In genomic region chr15:57823325-57823860, GRCh38 we compare ENCODE assay signal across 20 cellular contexts.
DNase-seq lines count a peak whose midpoint lies in the region; ATAC-seq, FAIRE-seq and TF ChIP-seq lines count a peak whose summit lies in the region.
"Had no signal": no experiment of that assay in that cellular context is flagged by ENCODE, and none has a peak within 500 bp of the region (broad histone marks: within the 10 kb centered on the region; RNA-seq: fewer than 3 reads in every experiment).

No MANE protein-coding gene starts in this region.

- H3K27ac ChIP-seq in liver (ENCODE audit: low read depth in 1 of 2, low read length in 2 of 2) (no peak overlapping the region), HepG2 (ENCODE audit: extremely low read length, insufficient read depth, low read length) (no peak overlapping the region), dorsolateral prefrontal cortex (peak overlapping the region in 54 of 59 donors; percentile 52 to 99 (median 93)), spleen (peak overlapping the region in 7 of 8 donors; percentile 33 to 80 (median 61))
- H3K27ac ChIP-seq: A549, C4-2B, GM23248 had no signal

- CTCF ChIA-PET in HepG2 (lab: Yijun Ruan, JAX; ENCODE audit: low intra/inter-chr PET ratio, low total read pairs), result no interaction called here

- no peaks in the 10 kb centered on the region for H3K4me1 Mint-ChIP-seq in osteocyte (ENCODE audit: unreplicated experiment)
- H3K4me1 Mint-ChIP-seq: CD4-positive, alpha-beta memory T cell had no signal

- H4K20me1 ChIP-seq in HepG2 (ENCODE audit: insufficient read depth, low read length), result no peaks in the 10 kb centered on the region

- no peak for TF ChIP-seq POLR2A in HepG2 (IDR thresholded peaks at IDR 0.05; ENCODE audit: insufficient read depth in 1 of 2, low read depth in 2 of 2, low read length in 2 of 2)
- no peak for TF ChIP-seq POLR2A in spleen (IDR thresholded peaks at IDR 0.05)

- no peaks in the 10 kb centered on the region for H3K9me3 Mint-ChIP-seq in osteocyte (ENCODE audit: unreplicated experiment)
- H3K9me3 Mint-ChIP-seq: CD4-positive, alpha-beta memory T cell had no signal

- POLR2A ChIA-PET in HepG2 (lab: Yijun Ruan, JAX), result no interaction called here

- intact Hi-C loops in HepG2 (cut with micrococcal nuclease; ENCODE audit: unreplicated experiment) (no loop called here), dorsolateral prefrontal cortex (cut with DNase I) (no loop called here), spleen (cut with DNase I; ENCODE audit: low total_unique reads) (no loop called here), left colon (cut with DNase I, micrococcal nuclease) (no loop called here)

- H3K4me2 ChIP-seq in HepG2 (ENCODE audit: low read depth, low read length), result no peak overlapping the region
- H3K4me2 ChIP-seq: A549 had no signal

- ATAC-seq in HepG2, result no peak
- no peak for ATAC-seq in left colon
- ATAC-seq: A549, HCT116 had no signal

- no peak for TF ChIP-seq RAD21 in liver (IDR thresholded peaks at IDR 0.05)
- TF ChIP-seq RAD21 in HepG2 (CRISPR knock-in tag; IDR thresholded peaks at IDR 0.05), result no peak

- H3K36me3 ChIP-seq in liver (ENCODE audit: control insufficient read depth in 4 of 4, insufficient read depth in 3 of 4, low read depth in 1 of 4, low read length in 3 of 4) (no peaks in the 10 kb centered on the region), HepG2 (replicated peaks in 1 of 2; ENCODE audit: control insufficient read depth in 1 of 2, insufficient read depth in 2 of 2, low read length in 2 of 2) (no peaks in the 10 kb centered on the region), spleen (no peaks in the 10 kb centered on the region)
- H3K36me3 ChIP-seq: BE2C had no signal

- H3K27ac Mint-ChIP-seq in osteocyte (ENCODE audit: unreplicated experiment), result no peak overlapping the region
- H3K27ac Mint-ChIP-seq: CD4-positive, alpha-beta memory T cell had no signal

- BruUV-seq in HepG2 (replicated peaks; lab: Mats Ljungman, UMichigan), result no TSS peak

- no peaks in the 10 kb centered on the region for H3K79me2 ChIP-seq in HepG2 (ENCODE audit: insufficient read depth, low read length)

- H3K4me3 ChIP-seq in liver (ENCODE audit: low read depth in 1 of 3, low read length in 3 of 3) (no peak overlapping the region), HepG2 (replicated peaks in 1 of 3; ENCODE audit: insufficient read depth in 1 of 3, low read depth in 2 of 3, low read length in 3 of 3) (no peak overlapping the region), dorsolateral prefrontal cortex (no peak overlapping the region), spleen (no peak overlapping the region)
- H3K4me3 ChIP-seq: A549, GM23248 had no signal

- TF ChIP-seq CTCF in liver (IDR thresholded peaks at IDR 0.05; ENCODE audit: low read depth, low read length, missing input control) (no peak), HepG2 (CRISPR knock-in tag; IDR thresholded peaks at IDR 0.05) (no peak), dorsolateral prefrontal cortex (IDR thresholded peaks at IDR 0.05 in 54 of 56, conservative IDR thresholded peaks at IDR 0.05 in 2 of 56; ENCODE audit: low read depth in 1 of 56, partially characterized antibody in 56 of 56) (no peak), spleen (IDR thresholded peaks at IDR 0.05 in 8 of 11, conservative IDR thresholded peaks at IDR 0.05 in 3 of 11) (no peak), osteocyte (IDR thresholded peaks at IDR 0.05) (no peak)

- peaks cover 14% of the 10 kb centered on the region for H3K27me3 Mint-ChIP-seq in osteocyte (ENCODE audit: unreplicated experiment)

- H3K9me3 ChIP-seq in liver (ENCODE audit: control insufficient read depth in 4 of 4, low read length in 3 of 4) (no peaks in the 10 kb centered on the region), HepG2 (ENCODE audit: low read length) (no peaks in the 10 kb centered on the region), spleen (no peaks in the 10 kb centered on the region)
- H3K9me3 ChIP-seq: A549, BE2C had no signal

- WGBS in liver, result 78% methylated on average over 6 of the region's 6 CpGs
- WGBS in HepG2 (ENCODE audit: low lambda C conversion rate), result 38% methylated on average over 6 of the region's 6 CpGs
- 72 to 88% (median 77%) methylated on average over 6 of the region's 6 CpGs for whole genome bisulfite sequencing in spleen, 5 donors

- H3K9ac ChIP-seq in liver (ENCODE audit: low read depth in 1 of 2, low read length in 2 of 2) (no peak overlapping the region), HepG2 (ENCODE audit: insufficient read depth, low read depth, low read length) (no peak overlapping the region)
- H3K9ac ChIP-seq: GM23248 had no signal

- in situ Hi-C loops in HepG2 (cut with HindIII; ENCODE audit: extremely low pct_ligation_motif_present, low pct_unique_long_range_greater_than_20kb), result no loop called here

- H3K36me3 Mint-ChIP-seq in osteocyte (ENCODE audit: unreplicated experiment), result no peaks in the 10 kb centered on the region
- H3K36me3 Mint-ChIP-seq: CD4-positive, alpha-beta memory T cell had no signal

- DNase-seq in HepG2 (ENCODE audit: low spot score), result no peak
- DNase-seq in dorsolateral prefrontal cortex, result no peak
- no peak for DNase-seq in spleen
- no peak for DNase-seq in left colon
- DNase-seq in osteocyte (ENCODE audit: extremely low spot score, unreplicated experiment), result no peak
- DNase-seq: BE2C; CD4-positive, alpha-beta memory T cell; COR-L47; DMS153; DMS79 treated with DMSO at 0.1 percent for 48 hours; EL; GM23248 had no signal

- FAIRE-seq in HepG2 (lab: Jason Lieb, UNC), result no peak
- FAIRE-seq: D721Med, G401.6, GM12891, H54 had no signal

- H3K4me1 ChIP-seq in liver (ENCODE audit: control insufficient read depth in 4 of 4, insufficient read depth in 4 of 4, low read length in 3 of 4) (no peaks in the 10 kb centered on the region), HepG2 (ENCODE audit: insufficient read depth, low read length) (no peaks in the 10 kb centered on the region), spleen (no peaks in the 10 kb centered on the region)
- H3K4me1 ChIP-seq: A549, BE2C had no signal

- H3K27me3 ChIP-seq in liver (ENCODE audit: control insufficient read depth in 4 of 4, insufficient read depth in 4 of 4, low read length in 3 of 4), result no peaks in the 10 kb centered on the region
- peaks cover 0 to 3% of the 10 kb centered on the region in 2 experiments; a peak in 1 of 5 replicates for H3K27me3 ChIP-seq in HepG2 (ENCODE audit: control insufficient read depth in 1 of 2, insufficient read depth in 2 of 2, low read length in 2 of 2)
- peaks cover 0 to 16% (median 0%) of the 10 kb centered on the region in 45 donors for H3K27me3 ChIP-seq in dorsolateral prefrontal cortex
- H3K27me3 ChIP-seq in spleen (replicated peaks in 1 of 7), result no peaks in the 10 kb centered on the region
- H3K27me3 ChIP-seq: BE2C had no signal

- no peak overlapping the region for H2AFZ ChIP-seq in HepG2 (ENCODE audit: low read length)
- H2AFZ ChIP-seq: GM23248 had no signal

- H3K4me3 Mint-ChIP-seq in osteocyte (ENCODE audit: unreplicated experiment), result no peak overlapping the region
- H3K4me3 Mint-ChIP-seq: CD4-positive, alpha-beta memory T cell had no signal

- TF ChIP-seq EP300 in HepG2 (IDR thresholded peaks at IDR 0.05; ENCODE audit: low read depth in 2 of 2, low read length in 2 of 2), result no peak
- no peak for TF ChIP-seq EP300 in HepG2 (CRISPR knock-in tag; IDR thresholded peaks at IDR 0.05; ENCODE audit: borderline replicate concordance)

TF ChIP-seq in liver, 16 proteins besides CTCF, POLR2A, EP300 and RAD21:
- TF ChIP-seq SP1 (IDR thresholded peaks at IDR 0.05) (peak; percentile 14), EGR1 (IDR thresholded peaks at IDR 0.05; ENCODE audit: low read depth in 2 of 2) (no peak)

TF ChIP-seq in HepG2, 621 proteins besides CTCF, POLR2A, EP300 and RAD21 (continues in another document):
- TF ChIP-seq FOXM1 (CRISPR knock-in tag; IDR thresholded peaks at IDR 0.05) (no peak), ZNF580 (CRISPR knock-in tag; IDR thresholded peaks at IDR 0.05; ENCODE audit: borderline replicate concordance, low read depth) (no peak), SMAD9 (CRISPR knock-in tag; IDR thresholded peaks at IDR 0.05) (no peak)

Comparison
In these comparisons a context has a peak if more than half of its experiments do, and no peak if none do; other contexts are left out.
1. H3K27ac ChIP-seq: peak in dorsolateral prefrontal cortex (54 of 59) and spleen (7 of 8); none in liver (0 of 2) and HepG2 (single experiment).